In the genomic region with DNA sequence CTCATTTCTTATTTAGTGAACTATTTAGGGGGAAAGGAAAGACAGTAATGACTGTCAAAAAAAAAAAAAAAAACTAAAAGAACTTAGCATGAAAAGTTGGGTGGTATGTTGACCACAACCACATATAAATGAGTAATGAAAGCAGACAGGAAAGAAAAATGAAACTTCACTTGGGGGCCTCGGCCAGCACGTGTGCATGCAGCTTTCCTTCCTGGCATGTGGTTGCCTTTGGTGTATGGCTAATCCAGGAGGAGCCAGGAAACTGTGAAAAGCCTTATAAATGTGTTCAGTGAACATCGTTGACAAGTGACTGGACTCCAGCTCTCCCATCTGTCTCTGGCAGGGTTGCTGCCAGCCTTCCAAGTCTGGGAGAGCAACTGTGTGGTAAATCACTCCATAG, we compare ENCODE assay signal across 11 cellular contexts.
DNase-seq lines count a peak whose midpoint lies in the region; ATAC-seq and TF ChIP-seq lines count a peak whose summit lies in the region.
"Had no signal": no experiment of that assay in that cellular context is flagged by ENCODE, and none has a peak within 500 bp of the region (broad histone marks: within the 10 kb centered on the region; RNA-seq: fewer than 3 reads in every experiment).

No MANE protein-coding gene starts in this region.

- no peaks in the 10 kb centered on the region for H3K36me3 Mint-ChIP-seq in WTC11
- H3K36me3 Mint-ChIP-seq: activated naive CD4-positive, alpha-beta T cell treated with anti-CD3 and anti-CD28 coated beads, Interleukin-2, amount 50 U/mL, for 72 hours had no signal

- no peak overlapping the region for H3K27ac Mint-ChIP-seq in WTC11
- H3K27ac Mint-ChIP-seq: activated naive CD4-positive, alpha-beta T cell treated with anti-CD3 and anti-CD28 coated beads, Interleukin-2, amount 50 U/mL, for 72 hours had no signal

- H3K27me3 Mint-ChIP-seq in WTC11 (ENCODE audit: low read depth) = no peaks in the 10 kb centered on the region

- no peak overlapping the region for H3K4me3 Mint-ChIP-seq in WTC11

- no peaks in the 10 kb centered on the region for H3K36me3 ChIP-seq in tibial nerve

- peaks cover 0 to 2% (median 0%) of the 10 kb centered on the region in 4 donors for H3K4me1 ChIP-seq in tibial nerve

- TF ChIP-seq POLR2A in tibial nerve (IDR thresholded peaks at IDR 0.05) = no peak

- no peaks in the 10 kb centered on the region for H3K4me1 Mint-ChIP-seq in WTC11

- peak; percentile 22 for DNase-seq in A172 (ENCODE audit: low spot score)
- DNase-seq in HK-2 (ENCODE audit: unreplicated experiment) = peak; percentile 33
- DNase-seq in dedifferentiated amniotic fluid mesenchymal stem cell (ENCODE audit: extremely low spot score) = peak; percentile 26
- DNase-seq in WTC11 (ENCODE audit: low spot score) = no peak
- no peak for DNase-seq in tibial nerve (ENCODE audit: low spot score in 2 of 2)
- DNase-seq: GF-D8, NCI-H748 treated with DMSO at 0.1 percent for 48 hours had no signal

- H3K4me3 ChIP-seq in tibial nerve = no peak overlapping the region

- WGBS in tibial nerve, 2 donors = 45 to 49% methylated on average over 3 of the region's 3 CpGs

- CTCF ChIA-PET in WTC11 (lab: Charles Lee) = interaction anchor here (0.7 kb wide), 1 partner anchor 16 kb away, joined by 3 read pairs; no protein-coding TSS in a partner anchor

- TF ChIP-seq CTCF in WTC11 (IDR thresholded peaks at IDR 0.05) = no peak
- TF ChIP-seq CTCF in tibial nerve (IDR thresholded peaks at IDR 0.05) = no peak

- POLR2A ChIA-PET in WTC11 (lab: Charles Lee) = no interaction called here

- H3K27me3 ChIP-seq in tibial nerve = no peaks in the 10 kb centered on the region

- H3K27ac ChIP-seq in tibial nerve = no peak overlapping the region

- peak; percentile 78 for ATAC-seq in GM18873 (IDR thresholded peaks at IDR 0.05; ENCODE audit: low FRiP score, unreplicated experiment)
- no peak for ATAC-seq in WTC11
- no peak for ATAC-seq in HG02852 (IDR thresholded peaks at IDR 0.05; ENCODE audit: unreplicated experiment)
- no peak for ATAC-seq in esophagus mucosa

- peaks cover 0 to 3% (median 0%) of the 10 kb centered on the region in 4 donors for H3K9me3 ChIP-seq in tibial nerve

- no peak for TF ChIP-seq EP300 in tibial nerve (IDR thresholded peaks at IDR 0.05)

- H3K9me3 Mint-ChIP-seq in WTC11 = no peaks in the 10 kb centered on the region; the same call in 1 of the 2 replicates

TF ChIP-seq in WTC11, 78 proteins besides CTCF, POLR2A, EP300 and RAD21:
- TF ChIP-seq NR2C2 (CRISPR knock-in tag; IDR thresholded peaks at IDR 0.05) (no peak), NFYB (CRISPR knock-in tag; conservative IDR thresholded peaks at IDR 0.05; ENCODE audit: low read depth) (no peak), ZNF232 (CRISPR knock-in tag; IDR thresholded peaks at IDR 0.05) (no peak), HMGA2 (CRISPR knock-in tag; IDR thresholded peaks at IDR 0.05) (no peak), TCF7 (CRISPR knock-in tag; IDR thresholded peaks at IDR 0.05; ENCODE audit: low read depth) (no peak), ZNF416 (CRISPR knock-in tag; IDR thresholded peaks at IDR 0.05) (no peak), TEAD1 (CRISPR knock-in tag; IDR thresholded peaks at IDR 0.05) (no peak)
- TF ChIP-seq, protein P1, sequence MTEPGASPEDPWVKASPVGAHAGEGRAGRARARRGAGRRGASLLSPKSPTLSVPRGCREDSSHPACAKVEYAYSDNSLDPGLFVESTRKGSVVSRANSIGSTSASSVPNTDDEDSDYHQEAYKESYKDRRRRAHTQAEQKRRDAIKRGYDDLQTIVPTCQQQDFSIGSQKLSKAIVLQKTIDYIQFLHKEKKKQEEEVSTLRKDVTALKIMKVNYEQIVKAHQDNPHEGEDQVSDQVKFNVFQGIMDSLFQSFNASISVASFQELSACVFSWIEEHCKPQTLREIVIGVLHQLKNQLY (CRISPR knock-in tag; IDR thresholded peaks at IDR 0.05) = no peak
- TF ChIP-seq, protein P2, sequence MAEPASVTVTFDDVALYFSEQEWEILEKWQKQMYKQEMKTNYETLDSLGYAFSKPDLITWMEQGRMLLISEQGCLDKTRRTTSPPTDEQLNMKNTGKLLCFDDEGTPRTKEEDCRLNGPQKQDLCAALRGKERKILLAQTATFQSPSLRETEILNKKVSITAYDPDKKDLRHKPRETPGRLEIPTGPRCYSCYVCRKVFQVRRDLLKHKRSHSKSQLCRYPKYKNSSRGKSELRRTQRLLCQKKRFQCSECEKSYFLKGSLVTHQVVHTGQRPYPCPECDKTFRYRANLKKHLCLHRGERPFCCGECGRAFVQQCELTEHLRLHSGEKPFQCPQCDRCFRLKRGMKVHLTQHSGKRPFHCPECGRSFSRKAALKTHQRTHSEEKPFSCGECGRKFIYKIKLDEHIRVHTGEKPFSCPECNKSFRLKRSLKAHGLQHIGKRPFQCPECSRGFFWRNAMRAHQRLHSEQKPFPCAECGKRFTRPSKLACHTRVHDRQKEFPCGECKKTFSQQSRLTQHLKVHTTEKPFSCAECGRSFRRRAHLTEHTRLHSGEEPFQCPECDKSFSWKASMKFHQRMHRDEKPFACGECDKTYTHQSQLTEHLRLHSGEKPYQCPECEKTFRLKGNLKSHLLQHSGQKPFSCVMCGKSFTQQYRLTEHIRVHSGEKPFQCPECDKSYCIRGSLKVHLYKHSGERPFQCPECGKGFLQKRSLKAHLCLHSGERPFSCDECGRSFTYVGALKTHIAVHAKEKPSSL (CRISPR knock-in tag; conservative IDR thresholded peaks at IDR 0.05) = no peak
- TF ChIP-seq, protein P3, sequence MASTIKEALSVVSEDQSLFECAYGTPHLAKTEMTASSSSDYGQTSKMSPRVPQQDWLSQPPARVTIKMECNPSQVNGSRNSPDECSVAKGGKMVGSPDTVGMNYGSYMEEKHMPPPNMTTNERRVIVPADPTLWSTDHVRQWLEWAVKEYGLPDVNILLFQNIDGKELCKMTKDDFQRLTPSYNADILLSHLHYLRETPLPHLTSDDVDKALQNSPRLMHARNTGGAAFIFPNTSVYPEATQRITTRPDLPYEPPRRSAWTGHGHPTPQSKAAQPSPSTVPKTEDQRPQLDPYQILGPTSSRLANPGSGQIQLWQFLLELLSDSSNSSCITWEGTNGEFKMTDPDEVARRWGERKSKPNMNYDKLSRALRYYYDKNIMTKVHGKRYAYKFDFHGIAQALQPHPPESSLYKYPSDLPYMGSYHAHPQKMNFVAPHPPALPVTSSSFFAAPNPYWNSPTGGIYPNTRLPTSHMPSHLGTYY (CRISPR knock-in tag; IDR thresholded peaks at IDR 0.05) = no peak
- TF ChIP-seq, protein P4, sequence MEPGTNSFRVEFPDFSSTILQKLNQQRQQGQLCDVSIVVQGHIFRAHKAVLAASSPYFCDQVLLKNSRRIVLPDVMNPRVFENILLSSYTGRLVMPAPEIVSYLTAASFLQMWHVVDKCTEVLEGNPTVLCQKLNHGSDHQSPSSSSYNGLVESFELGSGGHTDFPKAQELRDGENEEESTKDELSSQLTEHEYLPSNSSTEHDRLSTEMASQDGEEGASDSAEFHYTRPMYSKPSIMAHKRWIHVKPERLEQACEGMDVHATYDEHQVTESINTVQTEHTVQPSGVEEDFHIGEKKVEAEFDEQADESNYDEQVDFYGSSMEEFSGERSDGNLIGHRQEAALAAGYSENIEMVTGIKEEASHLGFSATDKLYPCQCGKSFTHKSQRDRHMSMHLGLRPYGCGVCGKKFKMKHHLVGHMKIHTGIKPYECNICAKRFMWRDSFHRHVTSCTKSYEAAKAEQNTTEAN (CRISPR knock-in tag; IDR thresholded peaks at IDR 0.05) = no peak
- TF ChIP-seq, protein P5, sequence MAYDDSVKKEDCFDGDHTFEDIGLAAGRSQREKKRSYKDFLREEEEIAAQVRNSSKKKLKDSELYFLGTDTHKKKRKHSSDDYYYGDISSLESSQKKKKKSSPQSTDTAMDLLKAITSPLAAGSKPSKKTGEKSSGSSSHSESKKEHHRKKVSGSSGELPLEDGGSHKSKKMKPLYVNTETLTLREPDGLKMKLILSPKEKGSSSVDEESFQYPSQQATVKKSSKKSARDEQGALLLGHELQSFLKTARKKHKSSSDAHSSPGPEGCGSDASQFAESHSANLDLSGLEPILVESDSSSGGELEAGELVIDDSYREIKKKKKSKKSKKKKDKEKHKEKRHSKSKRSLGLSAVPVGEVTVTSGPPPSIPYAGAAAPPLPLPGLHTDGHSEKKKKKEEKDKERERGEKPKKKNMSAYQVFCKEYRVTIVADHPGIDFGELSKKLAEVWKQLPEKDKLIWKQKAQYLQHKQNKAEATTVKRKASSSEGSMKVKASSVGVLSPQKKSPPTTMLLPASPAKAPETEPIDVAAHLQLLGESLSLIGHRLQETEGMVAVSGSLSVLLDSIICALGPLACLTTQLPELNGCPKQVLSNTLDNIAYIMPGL (CRISPR knock-in tag; IDR thresholded peaks at IDR 0.05) = no peak

Comparison
In these comparisons a context has a peak if more than half of its experiments do, and no peak if none do; other contexts are left out.
1. DNase-seq: peak in A172 (single experiment), HK-2 (single experiment) and dedifferentiated amniotic fluid mesenchymal stem cell (single experiment); none in WTC11 (single experiment) and tibial nerve (0 of 2).